ENCODE assay signal across 27 cellular contexts in the genomic region with DNA sequence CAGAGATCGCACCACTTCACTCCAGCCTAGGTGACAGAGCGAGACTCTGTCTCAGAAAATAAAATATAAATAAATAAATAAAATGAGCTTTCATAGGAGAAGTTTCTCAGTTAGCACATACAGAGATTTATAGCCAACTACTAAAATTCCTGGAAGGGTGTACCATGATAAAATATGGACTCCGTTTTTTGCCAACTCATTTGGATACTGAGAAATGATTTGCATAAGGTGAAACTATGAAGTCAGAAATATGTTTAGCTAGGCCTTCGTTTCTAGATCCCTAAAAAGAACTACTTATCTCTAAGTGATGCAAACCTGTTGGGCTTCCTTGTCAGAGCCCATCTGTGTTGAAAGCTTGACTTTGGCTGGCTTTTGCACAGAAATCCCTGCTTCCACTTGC. TPM values are rescaled to one million over a fixed set of nuclear protein-coding genes. Genes with fewer than 3 reads are reported as not detected.
DNase-seq lines count a peak whose midpoint lies in the region; ATAC-seq and FAIRE-seq lines count a peak whose summit lies in the region.
"Had no signal": no experiment of that assay in that cellular context is flagged by ENCODE, and none has a peak within 500 bp of the region (broad histone marks: within the 10 kb centered on the region; RNA-seq: fewer than 3 reads in every experiment).

No MANE protein-coding gene starts in this region.

- no peak for FAIRE-seq in HTR-8/SVneo (lab: Jason Lieb, UNC)

- ATAC-seq in GM18502 (IDR thresholded peaks at IDR 0.05; ENCODE audit: poor library complexity, unreplicated experiment) (peak; percentile 65), HG02852 (IDR thresholded peaks at IDR 0.05; ENCODE audit: unreplicated experiment) (peak; percentile 59), HG03432 (IDR thresholded peaks at IDR 0.05; ENCODE audit: unreplicated experiment) (peak; percentile 52), HG03135 (IDR thresholded peaks at IDR 0.05; ENCODE audit: unreplicated experiment) (no peak)
- ATAC-seq: CD8-positive, alpha-beta T cell; GM23338; PC-3 had no signal

- no peak for DNase-seq in activated effector memory CD4-positive, alpha-beta T cell treated with anti-CD3 and anti-CD28 coated beads, Interleukin-2, amount 50 U/mL, for 16 hours
- no peak for DNase-seq in immature natural killer cell
- no peak for DNase-seq in HTR-8/SVneo (ENCODE audit: insufficient read length, low spot score)
- DNase-seq: Caco-2; CD8-positive, alpha-beta T cell; EL; GDM1; NCI-H1092; NCI-H1417 treated with DMSO at 0.1 percent for 48 hours; NCI-H1694 treated with DMSO at 0.1 percent for 48 hours; NCI-H2081 treated with DMSO at 0.1 percent for 48 hours; NCI-H2171; NCI-H345; NCI-H510A treated with DMSO at 0.1 percent for 48 hours; NCI-H748 treated with DMSO at 0.1 percent for 48 hours; PC-3; SK-N-SH; SW 1271; T-helper 9 cell had no signal

- H3K36me3 Mint-ChIP-seq in immature natural killer cell = no peaks in the 10 kb centered on the region
- H3K36me3 Mint-ChIP-seq: CD8-positive, alpha-beta T cell; IgD-negative memory B cell had no signal

- peaks cover 0 to 9% (median 0%) of the 10 kb centered on the region in 3 donors for H3K27me3 Mint-ChIP-seq in immature natural killer cell (ENCODE audit: low read depth in 3 of 3)
- H3K27me3 Mint-ChIP-seq: B cell had no signal

- no peak overlapping the region for H3K27ac Mint-ChIP-seq in immature natural killer cell
- H3K27ac Mint-ChIP-seq: B cell; CD8-positive, alpha-beta T cell; GM23338; IgD-negative memory B cell; T-helper 1 cell treated with Interleukin-12 subunit alpha and Interleukin-12 subunit beta and Interleukin-4 antibody, amounts not matched to agents 30 μg/mL and 1 μg/mL, for 36 hours had no signal

- peaks cover 0 to 4% (median 0%) of the 10 kb centered on the region in 6 donors for H3K9me3 Mint-ChIP-seq in immature natural killer cell
- H3K9me3 Mint-ChIP-seq: CD8-positive, alpha-beta T cell; GM23338; T-helper 1 cell treated with Interleukin-12 subunit alpha and Interleukin-12 subunit beta and Interleukin-4 antibody, amounts not matched to agents 30 μg/mL and 1 μg/mL, for 36 hours had no signal

- no peak overlapping the region for H3K4me3 Mint-ChIP-seq in immature natural killer cell
- H3K4me3 Mint-ChIP-seq: B cell; CD8-positive, alpha-beta T cell; GM23338; IgD-negative memory B cell; T-helper 1 cell treated with Interleukin-12 subunit alpha and Interleukin-12 subunit beta and Interleukin-4 antibody, amounts not matched to agents 30 μg/mL and 1 μg/mL, for 36 hours had no signal

- H3K4me1 Mint-ChIP-seq in immature natural killer cell = no peaks in the 10 kb centered on the region
- H3K4me1 Mint-ChIP-seq: GM23338 had no signal

RNA-seq across cellular contexts. Expression of gene SLC1A1, which starts 56.9 kb away (rescaled TPM):
- polyA plus RNA-seq in immature natural killer cell = under 1 TPM in 1 of 3 donors, not detected in 2; 0.13 TPM
- polyA plus RNA-seq: IgD-negative memory B cell had no signal
